Comparison of ENCODE assay signal across 24 cellular contexts in the genomic region with DNA sequence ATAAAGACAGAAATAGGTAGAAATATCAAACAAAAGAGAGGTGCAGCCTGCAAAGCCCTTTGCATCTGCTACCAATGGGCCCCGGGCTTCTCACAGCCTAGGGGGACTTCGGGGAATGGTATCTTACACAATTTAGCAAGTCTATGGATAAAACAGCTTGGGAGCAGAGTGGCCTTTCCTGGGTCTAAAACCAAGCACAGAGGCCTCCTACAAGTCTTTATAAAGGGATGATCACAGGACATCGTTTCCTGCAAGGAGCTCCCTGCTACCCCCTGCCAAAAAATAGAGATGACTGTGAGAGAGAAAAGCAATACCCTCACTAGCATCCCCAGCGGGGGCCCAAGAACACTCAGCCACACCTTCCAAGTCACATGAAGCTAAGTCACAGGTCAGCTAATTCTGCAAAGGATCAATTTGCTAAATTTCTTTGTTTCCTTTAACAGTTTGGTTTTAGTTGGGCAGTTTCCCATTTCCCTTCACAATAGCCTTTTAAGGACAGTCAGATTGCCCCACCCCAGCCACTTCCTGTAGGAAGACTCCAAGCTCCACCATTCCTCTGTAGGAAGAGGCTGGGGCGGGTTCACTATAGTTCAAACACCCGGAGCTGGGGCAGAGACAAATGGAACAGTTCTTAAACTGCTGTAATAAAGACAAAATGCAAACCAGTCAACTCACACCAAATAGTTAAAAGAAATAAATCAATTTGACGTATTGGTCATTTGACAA.
"Had no signal": no experiment of that assay in that cellular context is flagged by ENCODE, and none has a peak within 500 bp of the region (broad histone marks: within the 10 kb centered on the region; RNA-seq: fewer than 3 reads in every experiment).

No MANE protein-coding gene starts in this region.

- ATAC-seq: left ventricle myocardium superior; lower lobe of right lung; naive thymus-derived CD8-positive, alpha-beta T cell; pancreas; right lobe of liver; stimulated activated naive CD8-positive, alpha-beta T cell treated with anti-CD3 and anti-CD28 coated beads, Interleukin-15, amount 100 ng/mL, for 72 hours; upper lobe of right lung had no signal

- H3K4me3 ChIP-seq: coronary artery, esophagus squamous epithelium, lower lobe of right lung, pancreas, right lobe of liver, suprapubic skin, transverse colon, upper lobe of right lung, uterus had no signal

- H3K36me3 ChIP-seq: esophagus squamous epithelium, lower lobe of right lung, pancreas, right lobe of liver, suprapubic skin, transverse colon, upper lobe of right lung, uterus had no signal

- H3K9me3 ChIP-seq: esophagus squamous epithelium, lower lobe of right lung, pancreas, right lobe of liver, suprapubic skin, transverse colon, upper lobe of right lung, uterus had no signal

- DNase-seq: dermis blood vessel endothelial cell; effector memory CD4-positive, alpha-beta T cell; erythroblast; esophagus squamous epithelium; left ventricle myocardium superior; lower lobe of right lung; naive thymus-derived CD8-positive, alpha-beta T cell; nephron progenitor cell; right lobe of liver; small intestine; stimulated activated CD4-positive, alpha-beta T cell treated with anti-CD3 and anti-CD28 coated beads, Interleukin-15, amount 100 ng/mL, for 24 hours; stimulated activated CD4-positive, alpha-beta T cell treated with anti-CD3 and anti-CD28 coated beads, Interleukin-4, amount 100 ng/mL, for 1 hour; stimulated activated CD8-positive, alpha-beta memory T cell treated with anti-CD3 and anti-CD28 coated beads, Interleukin-4, amount 100 ng/mL, for 48 hours; stimulated activated naive CD4-positive, alpha-beta T cell; stimulated activated naive CD8-positive, alpha-beta T cell treated with anti-CD3 and anti-CD28 coated beads, Interleukin-15, amount 100 ng/mL, for 72 hours; transverse colon; upper lobe of right lung; uterus had no signal

- FAIRE-seq: endometrium, frontal cortex, keratinocyte, pancreas, small intestine had no signal

- H3K27ac ChIP-seq: coronary artery, esophagus squamous epithelium, lower lobe of right lung, pancreas, right lobe of liver, suprapubic skin, transverse colon, upper lobe of right lung, uterus had no signal

- H3K27me3 ChIP-seq: right lobe of liver, uterus had no signal

- H3K4me1 ChIP-seq: esophagus squamous epithelium, lower lobe of right lung, pancreas, right lobe of liver, suprapubic skin, transverse colon, upper lobe of right lung, uterus had no signal
